8 cellular contexts compared by ENCODE assay signal in genomic region chr6:3054229-3055157, GRCh38. TPM values are rescaled to one million over a fixed set of nuclear protein-coding genes. Genes with fewer than 3 reads are reported as not detected.
A peak's percentile ranks its signal among the peaks of the same experiment; 100 is the strongest.
DNase-seq lines count a peak whose midpoint lies in the region; FAIRE-seq and TF ChIP-seq lines count a peak whose summit lies in the region.
"Not testable (repeated sequence)": the region's sequence is repeated elsewhere in the genome, so short reads cannot be mapped to it uniquely, and the experiment has no call there.

No MANE protein-coding gene starts in this region.

- peaks cover 10 to 36% (median 16%) of the 10 kb centered on the region in 3 donors for H3K4me1 Mint-ChIP-seq in CD8-positive, alpha-beta memory T cell
- peaks cover 17% of the 10 kb centered on the region for H3K4me1 Mint-ChIP-seq in activated naive CD4-positive, alpha-beta T cell treated with anti-CD3 and anti-CD28 coated beads, Interleukin-2, amount 50 U/mL, for 24 hours
- peaks cover 13 to 24% of the 10 kb centered on the region in 2 donors for H3K4me1 Mint-ChIP-seq in immature natural killer cell

- 18% methylated on average over 27 of the region's 27 CpGs for WGBS in thyroid gland, 2 donors

- dilution Hi-C loops in endothelial cell of umbilical vein (cut with MboI; ENCODE audit: extremely low pct_ligation_motif_present, low sequenced_read_pairs): not testable (repeated sequence)

- POLR2A ChIA-PET in CD8-positive, alpha-beta memory T cell (lab: Charles Lee): interaction anchor here (0.5 to 1.6 kb wide), 12 partner anchors 9 to 213 kb away, joined by 3 to 37 read pairs (median 5); partner anchors contain the start of genes NQO2, RIPK1 and SERPINB1
- POLR2A ChIA-PET in endothelial cell of umbilical vein (lab: Charles Lee): interaction anchor here (0.6 kb wide), 1 partner anchor 53 kb away, joined by 3 read pairs; no protein-coding TSS in a partner anchor

- H3K4me1 ChIP-seq in CD8-positive, alpha-beta memory T cell (ENCODE audit: insufficient read depth, low read length); MM.1S (ENCODE audit: low read length); endothelial cell of umbilical vein (ENCODE audit: control insufficient read depth, extremely low read depth, insufficient read depth, low read length): not testable (repeated sequence)
- peaks cover 29% of the 10 kb centered on the region for H3K4me1 ChIP-seq in OCI-LY1 (ENCODE audit: insufficient read depth, low read length, severe bottlenecking)
- H3K4me1 ChIP-seq in neutrophil (ENCODE audit: control insufficient read depth in 1 of 2, insufficient read depth in 1 of 2, low read depth in 1 of 2, low read length in 1 of 2): peaks cover 27 to 36% of the 10 kb centered on the region in 2 experiments
- peaks cover 0 to 15% of the 10 kb centered on the region in 2 donors for H3K4me1 ChIP-seq in thyroid gland

- not testable (repeated sequence) for H3F3A ChIP-seq in MM.1S (ENCODE audit: insufficient read depth, low read length); OCI-LY1 (ENCODE audit: insufficient read depth, low read length)

- not testable (repeated sequence) for H3K9me3 ChIP-seq in CD8-positive, alpha-beta memory T cell (ENCODE audit: low read length); MM.1S (replicated peaks; ENCODE audit: insufficient read depth, low read length); OCI-LY1 (ENCODE audit: low read length); endothelial cell of umbilical vein (replicated peaks; ENCODE audit: control insufficient read depth, insufficient read depth, low read length); neutrophil; thyroid gland

- not testable (repeated sequence) for H2AFZ ChIP-seq in MM.1S (ENCODE audit: low read length); OCI-LY1 (ENCODE audit: low read length)
- H2AFZ ChIP-seq in endothelial cell of umbilical vein (ENCODE audit: low read depth, low read length): peak overlapping the region; percentile 58

- not testable (repeated sequence) for H3K36me3 Mint-ChIP-seq in CD8-positive, alpha-beta memory T cell; activated naive CD4-positive, alpha-beta T cell treated with anti-CD3 and anti-CD28 coated beads, Interleukin-2, amount 50 U/mL, for 24 hours; immature natural killer cell

- CTCF ChIA-PET in CD8-positive, alpha-beta memory T cell (lab: Charles Lee): interaction anchor here (1.0 to 5.8 kb wide), 9 partner anchors 9 to 208 kb away, joined by 3 to 73 read pairs (median 4); partner anchors contain the start of genes NQO2 and RIPK1
- CTCF ChIA-PET in endothelial cell of umbilical vein (lab: Charles Lee): interaction anchor here (1.0 to 8.9 kb wide), 8 partner anchors 10 to 102 kb away, joined by 3 to 126 read pairs (median 4); partner anchors contain the start of gene NQO2

- H3K9ac ChIP-seq in MM.1S (ENCODE audit: low read length); OCI-LY1 (ENCODE audit: low read length); endothelial cell of umbilical vein (replicated peaks; ENCODE audit: extremely low read depth, insufficient read depth, low read length): not testable (repeated sequence)

- intact Hi-C loops in endothelial cell of umbilical vein (cut with micrococcal nuclease) (loop anchor here (1.0 kb wide), 2 partner anchors 102 to 263 kb away; no protein-coding TSS in a partner anchor), thyroid gland (cut with DNase I) (loop anchor here (5.0 to 10.0 kb wide), 2 partner anchors 57 to 210 kb away; partner anchors contain the start of genes NQO2 and SERPINB1)

- not testable (repeated sequence) for H3K79me2 ChIP-seq in MM.1S (ENCODE audit: low read length); OCI-LY1 (ENCODE audit: insufficient read depth, low read length); endothelial cell of umbilical vein (ENCODE audit: control insufficient read depth, insufficient read depth, low read length)

- H3K9me3 Mint-ChIP-seq in CD8-positive, alpha-beta memory T cell; activated naive CD4-positive, alpha-beta T cell treated with anti-CD3 and anti-CD28 coated beads, Interleukin-2, amount 50 U/mL, for 24 hours; immature natural killer cell: not testable (repeated sequence)

- not testable (repeated sequence) for H3K9me1 ChIP-seq in endothelial cell of umbilical vein (replicated peaks; ENCODE audit: control insufficient read depth, extremely low read depth, insufficient read depth, low read length)

- DNase-seq in CD8-positive, alpha-beta memory T cell; MM.1S; endothelial cell of umbilical vein (ENCODE audit: low read depth, low spot score); immature natural killer cell: not testable (repeated sequence)
- DNase-seq in thyroid gland: peak; percentile 77 to 78

- H3K4me3 ChIP-seq in CD8-positive, alpha-beta memory T cell (ENCODE audit: low read length): peak overlapping the region; percentile 59
- H3K4me3 ChIP-seq in MM.1S (ENCODE audit: low read length): peak overlapping the region; percentile 73
- peak overlapping the region; percentile 64 for H3K4me3 ChIP-seq in OCI-LY1 (ENCODE audit: low read depth, low read length, poor library complexity, severe bottlenecking)
- peak overlapping the region in 2 of 3 experiments; percentile 10 to 20 for H3K4me3 ChIP-seq in endothelial cell of umbilical vein (replicated peaks in 1 of 3; ENCODE audit: insufficient read depth in 1 of 3, low read depth in 1 of 3, low read length in 3 of 3)
- H3K4me3 ChIP-seq in neutrophil (ENCODE audit: low read depth in 1 of 2, low read length in 1 of 2): peak overlapping the region; percentile 78 to 80
- H3K4me3 ChIP-seq in thyroid gland (replicated peaks in 1 of 3): peak overlapping the region in 2 of 3 donors; percentile 28 to 35

- not testable (repeated sequence) for H3K27me3 Mint-ChIP-seq in CD8-positive, alpha-beta memory T cell; activated naive CD4-positive, alpha-beta T cell treated with anti-CD3 and anti-CD28 coated beads, Interleukin-2, amount 50 U/mL, for 24 hours
- H3K27me3 Mint-ChIP-seq in immature natural killer cell (ENCODE audit: low read depth in 3 of 3): peaks cover 4 to 12% (median 7%) of the 10 kb centered on the region in 3 donors

- H4K20me1 ChIP-seq in MM.1S (ENCODE audit: insufficient read depth, low read length); OCI-LY1 (ENCODE audit: insufficient read depth, low read length); endothelial cell of umbilical vein (replicated peaks; ENCODE audit: control insufficient read depth, extremely low read depth, insufficient read depth, low read length): not testable (repeated sequence)

- not testable (repeated sequence) for H3K27me3 ChIP-seq in CD8-positive, alpha-beta memory T cell (ENCODE audit: insufficient read depth, low read length, poor library complexity, severe bottlenecking); MM.1S (replicated peaks; ENCODE audit: insufficient read depth, low read length); OCI-LY1 (ENCODE audit: insufficient read depth, low read length); endothelial cell of umbilical vein (ENCODE audit: control insufficient read depth in 2 of 2, insufficient read depth in 2 of 2, low read length in 2 of 2); neutrophil; thyroid gland

- H3K9me2 ChIP-seq in MM.1S (replicated peaks; ENCODE audit: insufficient read depth, low read length); OCI-LY1 (ENCODE audit: low read depth, low read length): not testable (repeated sequence)

- H3K4me2 ChIP-seq in MM.1S (ENCODE audit: low read depth, low read length): peak overlapping the region; percentile 94; the same call in 1 of the 2 replicates
- H3K4me2 ChIP-seq in OCI-LY1 (ENCODE audit: low read length): peak overlapping the region; percentile 17; the same call in 1 of the 2 replicates
- peak overlapping the region; percentile 83 for H3K4me2 ChIP-seq in endothelial cell of umbilical vein (ENCODE audit: insufficient read depth, low read length)

- not testable (repeated sequence) for TF ChIP-seq CTCF in MM.1S (IDR thresholded peaks at IDR 0.05; ENCODE audit: low read length); OCI-LY1 (IDR thresholded peaks at IDR 0.05; ENCODE audit: low read length); endothelial cell of umbilical vein (IDR thresholded peaks at IDR 0.05; ENCODE audit: extremely low read depth in 1 of 2, insufficient read depth in 1 of 2, low read depth in 1 of 2, low read length in 2 of 2); neutrophil (IDR thresholded peaks at IDR 0.05); thyroid gland (IDR thresholded peaks at IDR 0.05)

- H3K27ac ChIP-seq in CD8-positive, alpha-beta memory T cell (ENCODE audit: low read depth, low read length): peak overlapping the region; percentile 69
- not testable (repeated sequence) for H3K27ac ChIP-seq in MM.1S (ENCODE audit: low read length); endothelial cell of umbilical vein (ENCODE audit: insufficient read depth, low read depth, low read length)
- H3K27ac ChIP-seq in OCI-LY1 (ENCODE audit: low read depth, low read length, poor library complexity, severe bottlenecking): peak overlapping the region; percentile 16
- H3K27ac ChIP-seq in neutrophil: peak overlapping the region; percentile 73
- peak overlapping the region in 2 of 3 donors; percentile 58 for H3K27ac ChIP-seq in thyroid gland

- H3K27ac Mint-ChIP-seq in CD8-positive, alpha-beta memory T cell: peak overlapping the region in 4 of 8 donors; percentile 5 to 84 (median 52)
- H3K27ac Mint-ChIP-seq in activated naive CD4-positive, alpha-beta T cell treated with anti-CD3 and anti-CD28 coated beads, Interleukin-2, amount 50 U/mL, for 24 hours: not testable (repeated sequence)
- H3K27ac Mint-ChIP-seq in immature natural killer cell: peak overlapping the region in 3 of 6 donors; percentile 20 to 56 (median 38)

- BruUV-seq in endothelial cell of umbilical vein (replicated peaks; lab: Mats Ljungman, UMichigan): not testable (repeated sequence)

- not testable (repeated sequence) for TF ChIP-seq POLR2A in endothelial cell of umbilical vein (IDR thresholded peaks at IDR 0.05; ENCODE audit: low read depth, low read length); thyroid gland (IDR thresholded peaks at IDR 0.05)

- not testable (repeated sequence) for H3K36me3 ChIP-seq in CD8-positive, alpha-beta memory T cell (ENCODE audit: insufficient read depth, low read length); MM.1S (replicated peaks; ENCODE audit: insufficient read depth, low read length); OCI-LY1 (ENCODE audit: insufficient read depth, low read length); endothelial cell of umbilical vein (ENCODE audit: control insufficient read depth in 2 of 2, extremely low read depth in 1 of 2, insufficient read depth in 2 of 2, low read length in 2 of 2); neutrophil; thyroid gland

- FAIRE-seq in endothelial cell of umbilical vein (lab: Jason Lieb, UNC): peak; percentile 53

- peak overlapping the region; percentile 41 to 92 (median 80) for H3K4me3 Mint-ChIP-seq in CD8-positive, alpha-beta memory T cell
- peak overlapping the region; percentile 71 for H3K4me3 Mint-ChIP-seq in activated naive CD4-positive, alpha-beta T cell treated with anti-CD3 and anti-CD28 coated beads, Interleukin-2, amount 50 U/mL, for 24 hours
- H3K4me3 Mint-ChIP-seq in immature natural killer cell: peak overlapping the region; percentile 13 to 78 (median 48)

RNA-seq across cellular contexts. Expression of gene RIPK1, which starts 13.8 kb away (rescaled TPM):
- 10 to 100 TPM; 21.7 to 22.1 TPM for total RNA-seq in CD8-positive, alpha-beta memory T cell
- 25.1 TPM for polyA plus RNA-seq in CD8-positive, alpha-beta memory T cell
- total RNA-seq in endothelial cell of umbilical vein: 20.2 and 20.6 TPM in 2 replicates
- polyA plus RNA-seq in endothelial cell of umbilical vein: 10.1 and 11.2 TPM in 2 replicates
- 13.9 and 14.8 TPM in 2 replicates for polyA plus RNA-seq in endothelial cell of umbilical vein (2011; cell fraction: cytosol; rRNA removed)
- polyA plus RNA-seq in endothelial cell of umbilical vein (2011; cell fraction: nucleus; rRNA removed): 24.8 and 29.0 TPM in 2 replicates
- 13.0 and 18.0 TPM in 2 replicates for polyA plus RNA-seq in endothelial cell of umbilical vein (2012)
- 17.2 and 19.7 TPM in 2 replicates for polyA minus RNA-seq in endothelial cell of umbilical vein
- 8.2 TPM for polyA minus RNA-seq in endothelial cell of umbilical vein (2011; cell fraction: cytosol; rRNA and poly(A)+ RNA removed)
- polyA minus RNA-seq in endothelial cell of umbilical vein (2011; cell fraction: nucleus; rRNA and poly(A)+ RNA removed): 7.5 and 10.0 TPM in 2 replicates
- 10 to 100 TPM; 13.8 to 32.6 (median 23.5) TPM for polyA plus RNA-seq in immature natural killer cell
- total RNA-seq in thyroid gland: 10 to 100 TPM; 26.2 to 33.5 (median 29.0) TPM

RNA-seq across cellular contexts. Expression of gene NQO2, which starts 54.8 kb away (rescaled TPM):
- total RNA-seq in CD8-positive, alpha-beta memory T cell: 10 to 100 TPM; 15.6 to 18.5 TPM
- polyA plus RNA-seq in CD8-positive, alpha-beta memory T cell: 53.5 TPM
- 27.6 and 31.6 TPM in 2 replicates for total RNA-seq in endothelial cell of umbilical vein
- 44.1 and 48.0 TPM in 2 replicates for polyA plus RNA-seq in endothelial cell of umbilical vein
- 52.6 and 52.8 TPM in 2 replicates for polyA plus RNA-seq in endothelial cell of umbilical vein (2011; cell fraction: cytosol; rRNA removed)
- 25.0 and 26.4 TPM in 2 replicates for polyA plus RNA-seq in endothelial cell of umbilical vein (2011; cell fraction: nucleus; rRNA removed)
- 24.0 and 25.0 TPM in 2 replicates for polyA plus RNA-seq in endothelial cell of umbilical vein (2012)
- polyA minus RNA-seq in endothelial cell of umbilical vein: 34.7 and 35.6 TPM in 2 replicates
- 57.5 TPM for polyA minus RNA-seq in endothelial cell of umbilical vein (2011; cell fraction: cytosol; rRNA and poly(A)+ RNA removed)
- 4.3 and 5.4 TPM in 2 replicates for polyA minus RNA-seq in endothelial cell of umbilical vein (2011; cell fraction: nucleus; rRNA and poly(A)+ RNA removed)
- polyA plus RNA-seq in immature natural killer cell: 10 to 100 TPM; 55.5 to 74.7 (median 67.9) TPM
- 10 to 100 TPM; 20.7 to 43.0 (median 36.3) TPM for total RNA-seq in thyroid gland

Comparison
In these comparisons a context has a peak if more than half of its experiments do, and no peak if none do; other contexts are left out.
1. H3K4me3 ChIP-seq: peak in every context shown above with its lines; median percentile 79 in neutrophil; 73 in MM.1S; 64 in OCI-LY1; 59 in CD8-positive, alpha-beta memory T cell; 32 in thyroid gland; 15 in endothelial cell of umbilical vein.
2. H3K4me2 ChIP-seq: peak in every context shown above with its lines; median percentile 94 in MM.1S; 83 in endothelial cell of umbilical vein; 17 in OCI-LY1.